Comparison of ENCODE assay signal across 14 cellular contexts in the genomic region with DNA sequence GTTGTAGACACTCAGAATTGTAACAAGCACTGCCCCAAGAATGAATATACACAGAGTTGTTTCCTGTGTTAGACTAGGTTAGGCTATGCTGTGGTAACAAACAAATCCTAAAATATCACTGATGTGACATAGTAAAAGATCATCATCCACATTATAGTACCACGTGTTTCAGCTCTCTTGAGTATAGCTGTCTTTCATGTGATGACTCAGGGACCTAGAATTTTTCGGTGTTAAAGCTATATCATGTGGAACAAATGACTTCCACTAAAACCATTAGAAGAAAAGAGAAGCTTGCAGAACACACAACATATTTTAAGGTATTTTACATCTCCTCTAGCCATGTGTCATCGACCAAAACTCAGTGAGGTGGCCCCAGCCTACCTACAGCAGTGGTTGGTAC.
A peak's percentile ranks its signal among the peaks of the same experiment; 100 is the strongest.
DNase-seq lines count a peak whose midpoint lies in the region; ATAC-seq and TF ChIP-seq lines count a peak whose summit lies in the region.
"Had no signal": no experiment of that assay in that cellular context is flagged by ENCODE, and none has a peak within 500 bp of the region (broad histone marks: within the 10 kb centered on the region; RNA-seq: fewer than 3 reads in every experiment).

No MANE protein-coding gene starts in this region.

- no peak overlapping the region for H2BK12ac ChIP-seq in trophoblast cell (ENCODE audit: low read length)

- no peaks in the 10 kb centered on the region for H3K36me3 ChIP-seq in GM06990 (ENCODE audit: control insufficient read depth, insufficient read depth, low read length)
- H3K36me3 ChIP-seq in trophoblast cell (ENCODE audit: control insufficient read depth in 1 of 2, insufficient read depth in 2 of 2, low read length in 2 of 2), result no peaks in the 10 kb centered on the region
- H3K36me3 ChIP-seq: sigmoid colon had no signal

- no CpG with 5 or more reads among the region's 3 CpGs for WGBS in trophoblast cell (ENCODE audit: extremely low coverage, insufficient coverage, insufficient read length)

- H3K27ac ChIP-seq in trophoblast cell (ENCODE audit: low read depth, low read length), result no peak overlapping the region
- H3K27ac ChIP-seq: sigmoid colon, VCaP had no signal

- no peak overlapping the region for H2BK120ac ChIP-seq in trophoblast cell (ENCODE audit: insufficient read depth, low read length, poor library complexity)

- no peak overlapping the region for H3K18ac ChIP-seq in trophoblast cell (ENCODE audit: low read length)

- no peak overlapping the region for H4K8ac ChIP-seq in trophoblast cell (ENCODE audit: low read depth, low read length)

- no peak overlapping the region for H2BK5ac ChIP-seq in trophoblast cell (ENCODE audit: low read depth, low read length, poor library complexity)

- DNase-seq in GM06990 (ENCODE audit: extremely low read depth, insufficient read length) (peak; percentile 37), fibroblast of mammary gland (ENCODE audit: low read depth) (peak; percentile 21), trophoblast cell (no peak), SIG-M5 treated with dmso at 0.1 percent for 504 hours (lab: John Stamatoyannopoulos, UW; ENCODE audit: unreplicated experiment) (no peak)
- no peak for DNase-seq in activated effector memory CD4-positive, alpha-beta T cell treated with Interleukin-2 at 50 U/mL for 16 hours
- DNase-seq: activated naive CD4-positive, alpha-beta T cell treated with anti-CD3 and anti-CD28 coated beads for 36 hours; CD4-positive, alpha-beta memory T cell; endodermal cell; NCI-H2029 treated with DMSO at 0.1 percent for 48 hours; sigmoid colon had no signal

- H3K4me3 ChIP-seq in GM06990 (replicated peaks; ENCODE audit: low read depth, low read length) (no peak overlapping the region), fibroblast of mammary gland (ENCODE audit: control insufficient read depth, low read depth, low read length) (no peak overlapping the region), trophoblast cell (ENCODE audit: low read depth, low read length) (no peak overlapping the region)
- H3K4me3 ChIP-seq: sigmoid colon had no signal

- H3K4me2 ChIP-seq in trophoblast cell (ENCODE audit: low read length), result no peak overlapping the region

- no peak overlapping the region for H3K23ac ChIP-seq in trophoblast cell (ENCODE audit: low read length)

- H3K9me3 ChIP-seq in trophoblast cell (ENCODE audit: insufficient read depth, low read depth, low read length), result peaks cover 3% of the 10 kb centered on the region

- H3K4me1 ChIP-seq in trophoblast cell (ENCODE audit: control insufficient read depth in 1 of 2, insufficient read depth in 2 of 2, low read length in 2 of 2), result no peaks in the 10 kb centered on the region
- H3K4me1 ChIP-seq: sigmoid colon had no signal

- H3K27me3 ChIP-seq in GM06990 (replicated peaks; ENCODE audit: control insufficient read depth, insufficient read depth, low read length), result no peaks in the 10 kb centered on the region
- no peaks in the 10 kb centered on the region for H3K27me3 ChIP-seq in trophoblast cell (ENCODE audit: insufficient read depth, low read length)
- H3K27me3 ChIP-seq: sigmoid colon had no signal

- H3K79me1 ChIP-seq in trophoblast cell (ENCODE audit: low read length), result no peaks in the 10 kb centered on the region

- H3K79me2 ChIP-seq in trophoblast cell (ENCODE audit: control insufficient read depth, insufficient read depth, low read length, poor library complexity), result no peaks in the 10 kb centered on the region

- no peak overlapping the region for H3K14ac ChIP-seq in trophoblast cell (ENCODE audit: low read length)

- TF ChIP-seq CTCF in GM06990 (IDR thresholded peaks at IDR 0.05; ENCODE audit: insufficient read depth, low read length, poor library complexity, severe bottlenecking) (no peak), fibroblast of mammary gland (conservative IDR thresholded peaks at IDR 0.05; ENCODE audit: control insufficient read depth, insufficient read depth, low read depth, low read length) (no peak)

- no peak overlapping the region for H4K91ac ChIP-seq in trophoblast cell (ENCODE audit: low read depth, low read length)

- peak; percentile 56 for ATAC-seq in GM21619 (IDR thresholded peaks at IDR 0.05; ENCODE audit: unreplicated experiment)
- peak; percentile 55 for ATAC-seq in HG03558 (IDR thresholded peaks at IDR 0.05; ENCODE audit: extremely low read depth, unreplicated experiment)
- ATAC-seq in HG02571 (IDR thresholded peaks at IDR 0.05; ENCODE audit: unreplicated experiment), result no peak

- H3K9ac ChIP-seq in trophoblast cell (ENCODE audit: low read length), result no peak overlapping the region

- H2AFZ ChIP-seq in trophoblast cell (ENCODE audit: insufficient read depth, low read length, poor library complexity), result no peak overlapping the region

- H3K4ac ChIP-seq in trophoblast cell (ENCODE audit: low read depth, low read length), result no peak overlapping the region

- no peak overlapping the region for H2AK5ac ChIP-seq in trophoblast cell (ENCODE audit: low read length)

- no peak overlapping the region for H4K12ac ChIP-seq in trophoblast cell (ENCODE audit: low read depth, low read length)

Comparison
In these comparisons a context has a peak if more than half of its experiments do, and no peak if none do; other contexts are left out.
1. DNase-seq: peak in GM06990 (single experiment) and fibroblast of mammary gland (single experiment); none in trophoblast cell (0 of 2), activated effector memory CD4-positive, alpha-beta T cell treated with Interleukin-2 at 50 U/mL for 16 hours (single experiment) and SIG-M5 treated with dmso at 0.1 percent for 504 hours (single experiment).